Comparison of ENCODE assay signal across 2 cellular contexts in the genomic region with DNA sequence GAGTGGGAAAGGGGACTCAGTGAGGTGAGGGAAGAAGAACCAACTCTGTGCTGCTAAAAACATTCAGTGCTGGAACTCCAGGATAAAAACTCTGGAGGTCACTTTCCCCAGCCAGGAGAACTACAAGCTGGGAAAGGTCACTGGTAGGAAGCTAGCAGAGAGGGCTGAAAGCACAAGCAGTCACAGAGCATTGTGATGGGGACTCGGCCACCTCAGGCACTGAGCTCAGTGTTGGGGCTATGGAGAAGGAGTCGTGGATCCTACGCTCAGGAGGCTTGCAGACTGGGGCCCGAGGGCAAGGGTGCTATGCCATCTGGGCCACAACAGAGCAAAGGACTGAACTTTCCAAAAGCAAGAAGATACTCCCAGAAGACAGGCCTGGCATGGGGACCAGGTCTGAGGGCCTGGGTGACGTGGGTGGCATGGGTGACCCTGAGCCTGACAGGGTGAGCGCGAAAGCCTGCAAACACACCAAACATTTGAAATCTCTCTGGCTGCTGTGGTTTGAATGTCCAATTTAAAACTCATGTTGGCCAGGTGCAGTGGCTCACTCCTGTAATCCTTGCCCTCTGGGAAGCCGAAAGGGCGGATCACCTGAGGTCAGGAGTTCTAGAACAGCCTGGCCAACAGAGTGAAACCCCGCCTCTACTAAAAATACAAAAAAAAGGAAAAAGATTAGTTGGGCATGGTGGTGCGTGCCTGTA.
TF ChIP-seq lines count a peak whose summit lies in the region.

No MANE protein-coding gene starts in this region.

TF ChIP-seq in K562, 482 proteins besides CTCF, POLR2A, EP300 and RAD21:
- TF ChIP-seq BRD9 (IDR thresholded peaks at IDR 0.05; ENCODE audit: low read depth, partially characterized antibody) (no peak), TAF9B (IDR thresholded peaks at IDR 0.05; ENCODE audit: partially characterized antibody) (no peak), ZNF282 (CRISPR knock-in tag; IDR thresholded peaks at IDR 0.05) (no peak), SAFB2 (IDR thresholded peaks at IDR 0.05; ENCODE audit: borderline replicate concordance, low read depth, low read length, severe bottlenecking) (no peak), RBFOX2 (IDR thresholded peaks at IDR 0.05; ENCODE audit: low read depth, low read length) (no peak), YY1 (IDR thresholded peaks at IDR 0.05; ENCODE audit: borderline replicate concordance in 1 of 3, control insufficient read depth in 1 of 3, extremely low read depth in 1 of 3, insufficient read depth in 3 of 3, insufficient read length in 1 of 3, insufficient replicate concordance in 2 of 3, low read depth in 1 of 3, low read length in 2 of 3) (no peak)
- TF ChIP-seq, protein P1, sequence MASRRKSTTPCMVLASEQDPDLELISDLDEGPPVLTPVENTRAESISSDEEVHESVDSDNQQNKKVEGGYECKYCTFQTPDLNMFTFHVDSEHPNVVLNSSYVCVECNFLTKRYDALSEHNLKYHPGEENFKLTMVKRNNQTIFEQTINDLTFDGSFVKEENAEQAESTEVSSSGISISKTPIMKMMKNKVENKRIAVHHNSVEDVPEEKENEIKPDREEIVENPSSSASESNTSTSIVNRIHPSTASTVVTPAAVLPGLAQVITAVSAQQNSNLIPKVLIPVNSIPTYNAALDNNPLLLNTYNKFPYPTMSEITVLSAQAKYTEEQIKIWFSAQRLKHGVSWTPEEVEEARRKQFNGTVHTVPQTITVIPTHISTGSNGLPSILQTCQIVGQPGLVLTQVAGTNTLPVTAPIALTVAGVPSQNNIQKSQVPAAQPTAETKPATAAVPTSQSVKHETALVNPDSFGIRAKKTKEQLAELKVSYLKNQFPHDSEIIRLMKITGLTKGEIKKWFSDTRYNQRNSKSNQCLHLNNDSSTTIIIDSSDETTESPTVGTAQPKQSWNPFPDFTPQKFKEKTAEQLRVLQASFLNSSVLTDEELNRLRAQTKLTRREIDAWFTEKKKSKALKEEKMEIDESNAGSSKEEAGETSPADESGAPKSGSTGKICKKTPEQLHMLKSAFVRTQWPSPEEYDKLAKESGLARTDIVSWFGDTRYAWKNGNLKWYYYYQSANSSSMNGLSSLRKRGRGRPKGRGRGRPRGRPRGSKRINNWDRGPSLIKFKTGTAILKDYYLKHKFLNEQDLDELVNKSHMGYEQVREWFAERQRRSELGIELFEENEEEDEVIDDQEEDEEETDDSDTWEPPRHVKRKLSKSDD (conservative IDR thresholded peaks at IDR 0.05; ENCODE audit: low read length): no peak
- TF ChIP-seq, protein P2, sequence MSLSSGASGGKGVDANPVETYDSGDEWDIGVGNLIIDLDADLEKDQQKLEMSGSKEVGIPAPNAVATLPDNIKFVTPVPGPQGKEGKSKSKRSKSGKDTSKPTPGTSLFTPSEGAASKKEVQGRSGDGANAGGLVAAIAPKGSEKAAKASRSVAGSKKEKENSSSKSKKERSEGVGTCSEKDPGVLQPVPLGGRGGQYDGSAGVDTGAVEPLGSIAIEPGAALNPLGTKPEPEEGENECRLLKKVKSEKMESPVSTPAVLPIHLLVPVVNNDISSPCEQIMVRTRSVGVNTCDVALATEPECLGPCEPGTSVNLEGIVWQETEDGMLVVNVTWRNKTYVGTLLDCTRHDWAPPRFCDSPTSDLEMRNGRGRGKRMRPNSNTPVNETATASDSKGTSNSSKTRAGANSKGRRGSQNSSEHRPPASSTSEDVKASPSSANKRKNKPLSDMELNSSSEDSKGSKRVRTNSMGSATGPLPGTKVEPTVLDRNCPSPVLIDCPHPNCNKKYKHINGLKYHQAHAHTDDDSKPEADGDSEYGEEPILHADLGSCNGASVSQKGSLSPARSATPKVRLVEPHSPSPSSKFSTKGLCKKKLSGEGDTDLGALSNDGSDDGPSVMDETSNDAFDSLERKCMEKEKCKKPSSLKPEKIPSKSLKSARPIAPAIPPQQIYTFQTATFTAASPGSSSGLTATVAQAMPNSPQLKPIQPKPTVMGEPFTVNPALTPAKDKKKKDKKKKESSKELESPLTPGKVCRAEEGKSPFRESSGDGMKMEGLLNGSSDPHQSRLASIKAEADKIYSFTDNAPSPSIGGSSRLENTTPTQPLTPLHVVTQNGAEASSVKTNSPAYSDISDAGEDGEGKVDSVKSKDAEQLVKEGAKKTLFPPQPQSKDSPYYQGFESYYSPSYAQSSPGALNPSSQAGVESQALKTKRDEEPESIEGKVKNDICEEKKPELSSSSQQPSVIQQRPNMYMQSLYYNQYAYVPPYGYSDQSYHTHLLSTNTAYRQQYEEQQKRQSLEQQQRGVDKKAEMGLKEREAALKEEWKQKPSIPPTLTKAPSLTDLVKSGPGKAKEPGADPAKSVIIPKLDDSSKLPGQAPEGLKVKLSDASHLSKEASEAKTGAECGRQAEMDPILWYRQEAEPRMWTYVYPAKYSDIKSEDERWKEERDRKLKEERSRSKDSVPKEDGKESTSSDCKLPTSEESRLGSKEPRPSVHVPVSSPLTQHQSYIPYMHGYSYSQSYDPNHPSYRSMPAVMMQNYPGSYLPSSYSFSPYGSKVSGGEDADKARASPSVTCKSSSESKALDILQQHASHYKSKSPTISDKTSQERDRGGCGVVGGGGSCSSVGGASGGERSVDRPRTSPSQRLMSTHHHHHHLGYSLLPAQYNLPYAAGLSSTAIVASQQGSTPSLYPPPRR (CRISPR knock-in tag; IDR thresholded peaks at IDR 0.05; ENCODE audit: borderline replicate concordance): no peak
- TF ChIP-seq, protein P3, sequence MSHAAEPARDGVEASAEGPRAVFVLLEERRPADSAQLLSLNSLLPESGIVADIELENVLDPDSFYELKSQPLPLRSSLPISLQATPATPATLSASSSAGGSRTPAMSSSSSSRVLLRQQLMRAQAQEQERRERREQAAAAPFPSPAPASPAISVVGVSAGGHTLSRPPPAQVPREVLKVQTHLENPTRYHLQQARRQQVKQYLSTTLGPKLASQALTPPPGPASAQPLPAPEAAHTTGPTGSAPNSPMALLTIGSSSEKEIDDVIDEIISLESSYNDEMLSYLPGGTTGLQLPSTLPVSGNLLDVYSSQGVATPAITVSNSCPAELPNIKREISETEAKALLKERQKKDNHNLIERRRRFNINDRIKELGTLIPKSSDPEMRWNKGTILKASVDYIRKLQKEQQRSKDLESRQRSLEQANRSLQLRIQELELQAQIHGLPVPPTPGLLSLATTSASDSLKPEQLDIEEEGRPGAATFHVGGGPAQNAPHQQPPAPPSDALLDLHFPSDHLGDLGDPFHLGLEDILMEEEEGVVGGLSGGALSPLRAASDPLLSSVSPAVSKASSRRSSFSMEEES (CRISPR knock-in tag; IDR thresholded peaks at IDR 0.05): no peak
- TF ChIP-seq, protein P4, sequence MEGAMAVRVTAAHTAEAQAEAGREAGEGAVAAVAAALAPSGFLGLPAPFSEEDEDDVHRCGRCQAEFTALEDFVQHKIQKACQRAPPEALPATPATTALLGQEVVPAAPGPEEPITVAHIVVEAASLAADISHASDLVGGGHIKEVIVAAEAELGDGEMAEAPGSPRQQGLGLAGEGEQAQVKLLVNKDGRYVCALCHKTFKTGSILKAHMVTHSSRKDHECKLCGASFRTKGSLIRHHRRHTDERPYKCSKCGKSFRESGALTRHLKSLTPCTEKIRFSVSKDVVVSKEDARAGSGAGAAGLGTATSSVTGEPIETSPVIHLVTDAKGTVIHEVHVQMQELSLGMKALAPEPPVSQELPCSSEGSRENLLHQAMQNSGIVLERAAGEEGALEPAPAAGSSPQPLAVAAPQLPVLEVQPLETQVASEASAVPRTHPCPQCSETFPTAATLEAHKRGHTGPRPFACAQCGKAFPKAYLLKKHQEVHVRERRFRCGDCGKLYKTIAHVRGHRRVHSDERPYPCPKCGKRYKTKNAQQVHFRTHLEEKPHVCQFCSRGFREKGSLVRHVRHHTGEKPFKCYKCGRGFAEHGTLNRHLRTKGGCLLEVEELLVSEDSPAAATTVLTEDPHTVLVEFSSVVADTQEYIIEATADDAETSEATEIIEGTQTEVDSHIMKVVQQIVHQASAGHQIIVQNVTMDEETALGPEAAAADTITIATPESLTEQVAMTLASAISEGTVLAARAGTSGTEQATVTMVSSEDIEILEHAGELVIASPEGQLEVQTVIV (CRISPR knock-in tag; IDR thresholded peaks at IDR 0.05; ENCODE audit: borderline replicate concordance): no peak
TF ChIP-seq in K562: peak in this region for 0.

TF ChIP-seq in HepG2, 621 proteins besides CTCF, POLR2A, EP300 and RAD21 (continues in another document):
- TF ChIP-seq PHB2 (IDR thresholded peaks at IDR 0.05; ENCODE audit: partially characterized antibody) (no peak), EHMT2 (IDR thresholded peaks at IDR 0.05; ENCODE audit: borderline replicate concordance, low read depth, low read length) (no peak), ZNF569 (CRISPR knock-in tag; IDR thresholded peaks at IDR 0.05; ENCODE audit: borderline replicate concordance) (no peak), ZNF430 (CRISPR knock-in tag; IDR thresholded peaks at IDR 0.05) (no peak), FOXM1 (CRISPR knock-in tag; IDR thresholded peaks at IDR 0.05) (no peak), TOPORS (CRISPR knock-in tag; IDR thresholded peaks at IDR 0.05) (no peak), SRSF4 (IDR thresholded peaks at IDR 0.05; ENCODE audit: low read depth, low read length, poor library complexity, severe bottlenecking) (no peak), ZFP82 (CRISPR knock-in tag; IDR thresholded peaks at IDR 0.05; ENCODE audit: borderline replicate concordance) (no peak), GATAD2A (CRISPR knock-in tag; IDR thresholded peaks at IDR 0.05) (no peak), GPN1 (CRISPR knock-in tag; IDR thresholded peaks at IDR 0.05; ENCODE audit: borderline replicate concordance) (no peak)
- TF ChIP-seq, protein P5, sequence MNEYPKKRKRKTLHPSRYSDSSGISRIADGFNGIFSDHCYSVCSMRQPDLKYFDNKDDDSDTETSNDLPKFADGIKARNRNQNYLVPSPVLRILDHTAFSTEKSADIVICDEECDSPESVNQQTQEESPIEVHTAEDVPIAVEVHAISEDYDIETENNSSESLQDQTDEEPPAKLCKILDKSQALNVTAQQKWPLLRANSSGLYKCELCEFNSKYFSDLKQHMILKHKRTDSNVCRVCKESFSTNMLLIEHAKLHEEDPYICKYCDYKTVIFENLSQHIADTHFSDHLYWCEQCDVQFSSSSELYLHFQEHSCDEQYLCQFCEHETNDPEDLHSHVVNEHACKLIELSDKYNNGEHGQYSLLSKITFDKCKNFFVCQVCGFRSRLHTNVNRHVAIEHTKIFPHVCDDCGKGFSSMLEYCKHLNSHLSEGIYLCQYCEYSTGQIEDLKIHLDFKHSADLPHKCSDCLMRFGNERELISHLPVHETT (CRISPR knock-in tag; conservative IDR thresholded peaks at IDR 0.05): no peak
- TF ChIP-seq, protein P6, sequence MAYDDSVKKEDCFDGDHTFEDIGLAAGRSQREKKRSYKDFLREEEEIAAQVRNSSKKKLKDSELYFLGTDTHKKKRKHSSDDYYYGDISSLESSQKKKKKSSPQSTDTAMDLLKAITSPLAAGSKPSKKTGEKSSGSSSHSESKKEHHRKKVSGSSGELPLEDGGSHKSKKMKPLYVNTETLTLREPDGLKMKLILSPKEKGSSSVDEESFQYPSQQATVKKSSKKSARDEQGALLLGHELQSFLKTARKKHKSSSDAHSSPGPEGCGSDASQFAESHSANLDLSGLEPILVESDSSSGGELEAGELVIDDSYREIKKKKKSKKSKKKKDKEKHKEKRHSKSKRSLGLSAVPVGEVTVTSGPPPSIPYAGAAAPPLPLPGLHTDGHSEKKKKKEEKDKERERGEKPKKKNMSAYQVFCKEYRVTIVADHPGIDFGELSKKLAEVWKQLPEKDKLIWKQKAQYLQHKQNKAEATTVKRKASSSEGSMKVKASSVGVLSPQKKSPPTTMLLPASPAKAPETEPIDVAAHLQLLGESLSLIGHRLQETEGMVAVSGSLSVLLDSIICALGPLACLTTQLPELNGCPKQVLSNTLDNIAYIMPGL (CRISPR knock-in tag; IDR thresholded peaks at IDR 0.05; ENCODE audit: borderline replicate concordance in 1 of 2, low read depth in 1 of 2): no peak
- TF ChIP-seq, protein P7, sequence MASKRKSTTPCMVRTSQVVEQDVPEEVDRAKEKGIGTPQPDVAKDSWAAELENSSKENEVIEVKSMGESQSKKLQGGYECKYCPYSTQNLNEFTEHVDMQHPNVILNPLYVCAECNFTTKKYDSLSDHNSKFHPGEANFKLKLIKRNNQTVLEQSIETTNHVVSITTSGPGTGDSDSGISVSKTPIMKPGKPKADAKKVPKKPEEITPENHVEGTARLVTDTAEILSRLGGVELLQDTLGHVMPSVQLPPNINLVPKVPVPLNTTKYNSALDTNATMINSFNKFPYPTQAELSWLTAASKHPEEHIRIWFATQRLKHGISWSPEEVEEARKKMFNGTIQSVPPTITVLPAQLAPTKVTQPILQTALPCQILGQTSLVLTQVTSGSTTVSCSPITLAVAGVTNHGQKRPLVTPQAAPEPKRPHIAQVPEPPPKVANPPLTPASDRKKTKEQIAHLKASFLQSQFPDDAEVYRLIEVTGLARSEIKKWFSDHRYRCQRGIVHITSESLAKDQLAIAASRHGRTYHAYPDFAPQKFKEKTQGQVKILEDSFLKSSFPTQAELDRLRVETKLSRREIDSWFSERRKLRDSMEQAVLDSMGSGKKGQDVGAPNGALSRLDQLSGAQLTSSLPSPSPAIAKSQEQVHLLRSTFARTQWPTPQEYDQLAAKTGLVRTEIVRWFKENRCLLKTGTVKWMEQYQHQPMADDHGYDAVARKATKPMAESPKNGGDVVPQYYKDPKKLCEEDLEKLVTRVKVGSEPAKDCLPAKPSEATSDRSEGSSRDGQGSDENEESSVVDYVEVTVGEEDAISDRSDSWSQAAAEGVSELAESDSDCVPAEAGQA (IDR thresholded peaks at IDR 0.05; ENCODE audit: low read depth): no peak
- TF ChIP-seq, protein P7 (CRISPR knock-in tag; IDR thresholded peaks at IDR 0.05; ENCODE audit: borderline replicate concordance): no peak
- TF ChIP-seq, protein P8, sequence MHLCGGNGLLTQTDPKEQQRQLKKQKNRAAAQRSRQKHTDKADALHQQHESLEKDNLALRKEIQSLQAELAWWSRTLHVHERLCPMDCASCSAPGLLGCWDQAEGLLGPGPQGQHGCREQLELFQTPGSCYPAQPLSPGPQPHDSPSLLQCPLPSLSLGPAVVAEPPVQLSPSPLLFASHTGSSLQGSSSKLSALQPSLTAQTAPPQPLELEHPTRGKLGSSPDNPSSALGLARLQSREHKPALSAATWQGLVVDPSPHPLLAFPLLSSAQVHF (CRISPR knock-in tag; IDR thresholded peaks at IDR 0.05): no peak
